Comparison of ENCODE assay signal across 8 cellular contexts in genomic region chr4:51843309-51844156, GRCh38. TPM values are rescaled to one million over a fixed set of nuclear protein-coding genes. Genes with fewer than 3 reads are reported as not detected.
DNase-seq lines count a peak whose midpoint lies in the region; ATAC-seq and TF ChIP-seq lines count a peak whose summit lies in the region.

No MANE protein-coding gene starts in this region.

- ATAC-seq in GM18909 (IDR thresholded peaks at IDR 0.05; ENCODE audit: poor library complexity, unreplicated experiment) (peak; percentile 31), HG03439 (IDR thresholded peaks at IDR 0.05; ENCODE audit: unreplicated experiment) (peak; percentile 30)

- peaks cover 0 to 7% of the 10 kb centered on the region in 2 donors for H3K4me1 ChIP-seq in ascending aorta

- H3K4me3 ChIP-seq in AG09309 (ENCODE audit: control insufficient read depth, low read depth, low read length) (peak overlapping the region; percentile 77), ascending aorta (peak overlapping the region; percentile 74 to 95), skeletal muscle cell (ENCODE audit: low read depth, low read length) (peak overlapping the region; percentile 83)

- no peaks in the 10 kb centered on the region for H3K27me3 ChIP-seq in ascending aorta

- no peaks in the 10 kb centered on the region for H3K9me3 ChIP-seq in ascending aorta

- DNase-seq in AG09309 (ENCODE audit: low read depth) (no peak), SKM-1 (lab: John Stamatoyannopoulos, UW; ENCODE audit: unreplicated experiment) (peak; percentile 53), ascending aorta (ENCODE audit: low spot score in 2 of 2) (peak; percentile 36 to 88), hippocampal formation (lab: John Stamatoyannopoulos, UW) (peak; percentile 46 to 83), skeletal muscle cell (ENCODE audit: low read depth) (peak; percentile 26), germinal center (ENCODE audit: low spot score) (no peak)

- no peak for TF ChIP-seq CTCF in AG09309 (IDR thresholded peaks at IDR 0.05; ENCODE audit: control insufficient read depth, insufficient read depth, low read depth, low read length, missing control alignments)
- TF ChIP-seq CTCF in ascending aorta (IDR thresholded peaks at IDR 0.05), result no peak

- intact Hi-C loops in ascending aorta (cut with DNase I), result loop anchor here (2.0 to 10.0 kb wide), 6 partner anchors 51 to 1523 kb away; partner anchors contain the start of genes RASL11B, SCFD2, SGCB and SPATA18

- no peaks in the 10 kb centered on the region for H3K36me3 ChIP-seq in ascending aorta

- peak overlapping the region; percentile 94 to 98 for H3K27ac ChIP-seq in ascending aorta

RNA-seq across cellular contexts. Expression of gene DCUN1D4, which starts 0.6 kb away (rescaled TPM):
- total RNA-seq in ascending aorta, result 29.5 TPM

Comparison
In these comparisons a context has a peak if more than half of its experiments do, and no peak if none do; other contexts are left out.
1. DNase-seq: peak in SKM-1 (single experiment), ascending aorta (2 of 2), hippocampal formation (2 of 2) and skeletal muscle cell (single experiment); none in AG09309 (single experiment) and germinal center (single experiment).
2. Peak in every context shown above with its lines, with median percentiles within 50 percentile points of each other: H3K4me3 ChIP-seq.